8 cellular contexts compared by ENCODE assay signal in genomic region chr17:45640141-45640850, GRCh38.
A peak's percentile ranks its signal among the peaks of the same experiment; 100 is the strongest.
DNase-seq lines count a peak whose midpoint lies in the region; ATAC-seq and TF ChIP-seq lines count a peak whose summit lies in the region.

No MANE protein-coding gene starts in this region.

- peak; percentile 98 for TF ChIP-seq CTCF in cardiac fibroblast (IDR thresholded peaks at IDR 0.05; ENCODE audit: low read depth, low read length)

- H3K4me3 ChIP-seq in cardiac fibroblast (replicated peaks in 1 of 2; ENCODE audit: low read depth in 2 of 2, low read length in 2 of 2), result no peak overlapping the region

- ATAC-seq in left lobe of liver, result peak; percentile 97

- DNase-seq in GM19238 (ENCODE audit: insufficient read length, low spot score) (peak; percentile 50), T-helper 22 cell (ENCODE audit: low read depth) (peak; percentile 36), cardiac fibroblast (ENCODE audit: low read depth in 2 of 2) (peak; percentile 81 to 84), left lobe of liver (ENCODE audit: low spot score) (peak; percentile 67), midbrain (lab: John Stamatoyannopoulos, UW) (no peak), SIG-M5 (lab: John Stamatoyannopoulos, UW) (no peak), NCI-H526 (lab: John Stamatoyannopoulos, UW) (no peak)
- DNase-seq in stimulated activated CD4-positive, alpha-beta T cell treated with anti-CD3 and anti-CD28 coated beads, TNF-alpha, amount 100 ng/mL, for 24 hours (ENCODE audit: low read depth in 3 of 3), result peak; percentile 51 to 66 (median 60)

Comparison
In these comparisons a context has a peak if more than half of its experiments do, and no peak if none do; other contexts are left out.
1. DNase-seq: peak in GM19238 (single experiment), T-helper 22 cell (single experiment), cardiac fibroblast (2 of 2), left lobe of liver (single experiment) and stimulated activated CD4-positive, alpha-beta T cell treated with anti-CD3 and anti-CD28 coated beads, TNF-alpha, amount 100 ng/mL, for 24 hours (3 of 3); none in midbrain (single experiment), SIG-M5 (single experiment) and NCI-H526 (0 of 2).